In the genomic region with DNA sequence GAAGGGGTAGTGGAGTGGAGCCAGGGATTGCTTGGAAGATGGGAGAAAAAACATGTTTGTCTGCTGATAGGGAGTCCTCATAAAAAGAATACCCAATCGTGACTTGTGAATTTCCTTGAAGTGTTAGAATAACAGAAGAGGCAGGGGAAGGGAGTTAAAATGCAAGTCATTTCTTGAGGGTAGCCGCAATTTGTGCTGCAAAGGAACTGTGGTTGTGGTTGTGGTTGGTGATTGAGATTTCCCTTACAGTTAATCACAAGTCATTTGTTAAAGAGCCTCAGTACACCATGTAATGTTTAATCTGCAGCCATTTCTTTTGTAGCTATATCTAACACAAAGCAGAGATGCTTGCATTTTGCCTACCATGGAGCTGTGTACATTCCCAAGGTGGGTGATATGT, we compare ENCODE assay signal across 8 cellular contexts. TPM values are rescaled to one million over a fixed set of nuclear protein-coding genes. Genes with fewer than 3 reads are reported as not detected.
DNase-seq lines count a peak whose midpoint lies in the region; ATAC-seq, FAIRE-seq and TF ChIP-seq lines count a peak whose summit lies in the region.

No MANE protein-coding gene starts in this region.

- DNase-seq in Jurkat, Clone E6-1 (ENCODE audit: low read depth, low spot score), result peak; percentile 95
- peak; percentile 64 for DNase-seq in activated CD8-positive, alpha-beta memory T cell treated with anti-CD3 and anti-CD28 coated beads, Interleukin-2, amount 50 U/mL, for 48 hours
- DNase-seq in stimulated activated CD4-positive, alpha-beta T cell treated with anti-CD3 and anti-CD28 coated beads, Interleukin-15, amount 100 ng/mL, for 24 hours, result peak; percentile 68
- DNase-seq in NCI-H524 treated with DMSO at 0.1 percent for 48 hours (lab: John Stamatoyannopoulos, UW) (no peak), ureter (ENCODE audit: low spot score) (no peak), D721Med (ENCODE audit: insufficient read length, low spot score) (no peak), mesothelial cell of epicardium (ENCODE audit: low spot score in 2 of 2, unreplicated experiment in 2 of 2) (no peak)

- TF ChIP-seq CTCF in D721Med (IDR thresholded peaks at IDR 0.05; ENCODE audit: insufficient read depth, missing control alignments) (no peak), mesothelial cell of epicardium (IDR thresholded peaks at IDR 0.05; ENCODE audit: unreplicated experiment) (no peak)

- no peaks in the 10 kb centered on the region for H3K4me1 Mint-ChIP-seq in mesothelial cell of epicardium

- H3K4me3 Mint-ChIP-seq in mesothelial cell of epicardium, result no peak overlapping the region

- no peak overlapping the region for H3K27ac Mint-ChIP-seq in mesothelial cell of epicardium

- H3K9me3 Mint-ChIP-seq in mesothelial cell of epicardium, result peaks cover 30% of the 10 kb centered on the region

- FAIRE-seq in D721Med (lab: Jason Lieb, UNC), result no peak

- H3K27me3 Mint-ChIP-seq in mesothelial cell of epicardium (ENCODE audit: low read depth), result peaks cover 6% of the 10 kb centered on the region

- H3K4me3 ChIP-seq in Jurkat, Clone E6-1 (ENCODE audit: low read length), result no peak overlapping the region

- ATAC-seq in GM19328 (IDR thresholded peaks at IDR 0.05; ENCODE audit: unreplicated experiment), result peak; percentile 70

- peaks cover 5% of the 10 kb centered on the region for H3K36me3 Mint-ChIP-seq in mesothelial cell of epicardium

RNA-seq across cellular contexts. Expression of a gene that starts 38.5 kb away (rescaled TPM):
- 6.7 TPM for polyA plus RNA-seq in Jurkat, Clone E6-1 (2012; ENCODE audit: insufficient read depth, insufficient read length)
- total RNA-seq in ureter (30.3 TPM), mesothelial cell of epicardium (32.5 to 34.4 TPM (median 33.6 TPM) in 3 replicates)

Comparison
In these comparisons a context has a peak if more than half of its experiments do, and no peak if none do; other contexts are left out.
1. DNase-seq: peak in Jurkat, Clone E6-1 (single experiment), activated CD8-positive, alpha-beta memory T cell treated with anti-CD3 and anti-CD28 coated beads, Interleukin-2, amount 50 U/mL, for 48 hours (single experiment) and stimulated activated CD4-positive, alpha-beta T cell treated with anti-CD3 and anti-CD28 coated beads, Interleukin-15, amount 100 ng/mL, for 24 hours (single experiment); none in NCI-H524 treated with DMSO at 0.1 percent for 48 hours (single experiment), ureter (single experiment), D721Med (single experiment) and mesothelial cell of epicardium (0 of 2).